ENCODE assay signal across 20 cellular contexts in genomic region chrX:41799661-41800060, GRCh38.
"Had no signal": no experiment of that assay in that cellular context is flagged by ENCODE, and none has a peak within 500 bp of the region (broad histone marks: within the 10 kb centered on the region; RNA-seq: fewer than 3 reads in every experiment).

No MANE protein-coding gene starts in this region.

- H3K36me3 ChIP-seq: adrenal gland, left ventricle myocardium inferior, neutrophil, thyroid gland, uterus, WERI-Rb-1 had no signal

- H3K4me1 ChIP-seq: adrenal gland, left ventricle myocardium inferior, parathyroid adenoma, thyroid gland, uterus had no signal

- H3K27me3 Mint-ChIP-seq: memory B cell had no signal

- H3K9ac ChIP-seq: parathyroid adenoma had no signal

- DNase-seq: activated CD4-positive, alpha-beta T cell treated with anti-CD3 and anti-CD28 coated beads, Interleukin-2, amount 50 U/mL, for 48 hours; activated gamma-delta T cell treated with Interleukin-2 at 50 U/mL for 16 hours; activated T-cell treated with anti-CD3 and anti-CD28 coated beads, Interleukin-2, amount 50 U/mL, for 48 hours; adrenal gland; caudate nucleus; cortex of kidney; effector CD8-positive, alpha-beta T cell; foreskin fibroblast; glutamatergic neuron; hypothalamus; left ventricle myocardium inferior; natural killer cell; stimulated activated CD4-positive, alpha-beta T cell treated with anti-CD3 and anti-CD28 coated beads, Interleukin-1b, Interleukin-23, amount 100 ng/mL, for 48 hours; thyroid gland; uterus; WERI-Rb-1 had no signal

- H3K9me3 ChIP-seq: adrenal gland, left ventricle myocardium inferior, neutrophil, thyroid gland, uterus had no signal

- H3K4me3 Mint-ChIP-seq: memory B cell; natural killer cell; T-helper 1 cell treated with Interleukin-12 subunit alpha and Interleukin-12 subunit beta and Interleukin-4 antibody, amounts not matched to agents 30 μg/mL and 1 μg/mL, for 36 hours had no signal

- H2AFZ ChIP-seq: parathyroid adenoma had no signal

- H3K27ac Mint-ChIP-seq: memory B cell; natural killer cell; T-helper 1 cell treated with Interleukin-12 subunit alpha and Interleukin-12 subunit beta and Interleukin-4 antibody, amounts not matched to agents 30 μg/mL and 1 μg/mL, for 36 hours had no signal

- H3K4me3 ChIP-seq: adrenal gland, left ventricle myocardium inferior, thyroid gland, uterus had no signal

- H3K27me3 ChIP-seq: adrenal gland, neutrophil, thyroid gland, uterus had no signal

- H3K27ac ChIP-seq: adrenal gland, left ventricle myocardium inferior, neutrophil, parathyroid adenoma, thyroid gland, uterus, WERI-Rb-1 had no signal

- H3K36me3 Mint-ChIP-seq: natural killer cell had no signal

- H3K9me3 Mint-ChIP-seq: natural killer cell had no signal

- ATAC-seq: natural killer cell had no signal

- H3K79me2 ChIP-seq: parathyroid adenoma had no signal
